In genomic region chr1:63817700-63818099, GRCh38 we compare ENCODE assay signal across 13 cellular contexts. TPM values are rescaled to one million over a fixed set of nuclear protein-coding genes. Genes with fewer than 3 reads are reported as not detected.
DNase-seq lines count a peak whose midpoint lies in the region; ATAC-seq, FAIRE-seq and TF ChIP-seq lines count a peak whose summit lies in the region.
"Had no signal": no experiment of that assay in that cellular context is flagged by ENCODE, and none has a peak within 500 bp of the region (broad histone marks: within the 10 kb centered on the region; RNA-seq: fewer than 3 reads in every experiment).

No MANE protein-coding gene starts in this region.

- intact Hi-C loops in CD4-positive, alpha-beta memory T cell (cut with micrococcal nuclease): no loop called here
- intact Hi-C loops in spleen (cut with DNase I; ENCODE audit: low total_unique reads): no loop called here

- CTCF ChIA-PET in CD4-positive, alpha-beta memory T cell (lab: Charles Lee; ENCODE audit: partially characterized antibody): no interaction called here

- peak; percentile 70 for ATAC-seq in GM23338
- ATAC-seq in GM21576 (IDR thresholded peaks at IDR 0.05; ENCODE audit: unreplicated experiment): no peak
- ATAC-seq: GM12878 had no signal

- peaks cover 61% of the 10 kb centered on the region for H3K4me1 ChIP-seq in GM23338 (ENCODE audit: insufficient read depth)
- H3K4me1 ChIP-seq in SJCRH30: peaks cover 19% of the 10 kb centered on the region
- H3K4me1 ChIP-seq in skeletal muscle satellite cell (ENCODE audit: control insufficient read depth, insufficient read depth, low read length): peaks cover 35% of the 10 kb centered on the region
- no peaks in the 10 kb centered on the region for H3K4me1 ChIP-seq in CD4-positive, alpha-beta memory T cell (ENCODE audit: insufficient read depth, low read length)
- H3K4me1 ChIP-seq in effector memory CD4-positive, alpha-beta T cell (ENCODE audit: control insufficient read depth, insufficient read depth, low read length, poor library complexity, severe bottlenecking): no peaks in the 10 kb centered on the region
- H3K4me1 ChIP-seq in spleen: peaks cover 0 to 32% (median 12%) of the 10 kb centered on the region in 6 donors

- peak overlapping the region; percentile 62 for H3K27ac Mint-ChIP-seq in GM23338
- no peak overlapping the region for H3K27ac Mint-ChIP-seq in CD4-positive, alpha-beta memory T cell

- TF ChIP-seq POLR2A in spleen (IDR thresholded peaks at IDR 0.05): no peak

- TF ChIP-seq CTCF in GM23338 (conservative IDR thresholded peaks at IDR 0.05; ENCODE audit: low read depth in 2 of 2): no peak
- TF ChIP-seq CTCF in spleen (IDR thresholded peaks at IDR 0.05 in 8 of 11, conservative IDR thresholded peaks at IDR 0.05 in 3 of 11): no peak

- H3K9me2 ChIP-seq in GM23338 (ENCODE audit: insufficient read depth): no peaks in the 10 kb centered on the region; the same call in 1 of the 2 replicates

- H3K36me3 Mint-ChIP-seq in GM23338 (ENCODE audit: low read depth): peaks cover 43% of the 10 kb centered on the region
- no peaks in the 10 kb centered on the region for H3K36me3 Mint-ChIP-seq in CD4-positive, alpha-beta memory T cell

- no peaks in the 10 kb centered on the region; the same call in 1 of the 2 replicates for H3K9me3 ChIP-seq in SJCRH30 (replicated peaks)
- H3K9me3 ChIP-seq in skeletal muscle satellite cell (replicated peaks; ENCODE audit: low read length): no peaks in the 10 kb centered on the region
- H3K9me3 ChIP-seq in CD4-positive, alpha-beta memory T cell (ENCODE audit: control insufficient read depth in 1 of 2, low read length in 2 of 2): no peaks in the 10 kb centered on the region
- H3K9me3 ChIP-seq in effector memory CD4-positive, alpha-beta T cell (ENCODE audit: control insufficient read depth, low read length): no peaks in the 10 kb centered on the region
- H3K9me3 ChIP-seq in spleen: peaks cover 0 to 7% (median 0%) of the 10 kb centered on the region in 8 donors

- H3K9ac ChIP-seq in skeletal muscle satellite cell (ENCODE audit: low read depth, low read length): no peak overlapping the region

- H3K4me3 ChIP-seq in GM23338 (no peak overlapping the region), SJCRH30 (peak overlapping the region; percentile 40; the same call in 1 of the 2 replicates), skeletal muscle satellite cell (ENCODE audit: low read length) (no peak overlapping the region), spleen (no peak overlapping the region)
- H3K4me3 ChIP-seq in CD4-positive, alpha-beta memory T cell (ENCODE audit: low read length in 2 of 2): no peak overlapping the region
- H3K4me3 ChIP-seq in effector memory CD4-positive, alpha-beta T cell (ENCODE audit: insufficient read depth, low read depth, low read length, poor library complexity, severe bottlenecking): no peak overlapping the region
- H3K4me3 ChIP-seq: GM12878 had no signal

- FAIRE-seq in islet of Langerhans (lab: Jason Lieb, UNC): peak; percentile 33
- FAIRE-seq: GM12878, HTR-8/SVneo had no signal

- H3F3A ChIP-seq in GM23338 (replicated peaks; ENCODE audit: low read depth): peaks cover 5% of the 10 kb centered on the region; the same call in 1 of the 2 replicates

- H3K27me3 ChIP-seq in GM23338 (ENCODE audit: insufficient read depth) (no peaks in the 10 kb centered on the region), SJCRH30 (no peaks in the 10 kb centered on the region), skeletal muscle satellite cell (ENCODE audit: control insufficient read depth, insufficient read depth, low read length) (no peaks in the 10 kb centered on the region), spleen (replicated peaks in 1 of 7) (no peaks in the 10 kb centered on the region)
- H3K27me3 ChIP-seq in CD4-positive, alpha-beta memory T cell (ENCODE audit: insufficient read depth, low read length): no peaks in the 10 kb centered on the region
- H3K27me3 ChIP-seq in effector memory CD4-positive, alpha-beta T cell (replicated peaks; ENCODE audit: control insufficient read depth, insufficient read depth, low read length, poor library complexity, severe bottlenecking): no peaks in the 10 kb centered on the region

- H4K20me1 ChIP-seq in GM23338 (replicated peaks; ENCODE audit: insufficient read depth): peaks cover 71% of the 10 kb centered on the region

- no peaks in the 10 kb centered on the region; the same call in none of the 2 replicates for H3K36me3 ChIP-seq in GM23338 (ENCODE audit: insufficient read depth)
- no peaks in the 10 kb centered on the region for H3K36me3 ChIP-seq in SJCRH30
- H3K36me3 ChIP-seq in skeletal muscle satellite cell (ENCODE audit: insufficient read depth, low read length): no peaks in the 10 kb centered on the region
- no peaks in the 10 kb centered on the region for H3K36me3 ChIP-seq in CD4-positive, alpha-beta memory T cell (ENCODE audit: insufficient read depth, low read length)
- H3K36me3 ChIP-seq in effector memory CD4-positive, alpha-beta T cell (ENCODE audit: control insufficient read depth, insufficient read depth, low read length): no peaks in the 10 kb centered on the region
- H3K36me3 ChIP-seq in spleen: no peaks in the 10 kb centered on the region

- H3K79me2 ChIP-seq in GM23338 (replicated peaks; ENCODE audit: insufficient read depth): peaks cover 100% of the 10 kb centered on the region

- H3K4me3 Mint-ChIP-seq in GM23338: peak overlapping the region; percentile 8; the same call in 1 of the 3 replicates
- no peak overlapping the region for H3K4me3 Mint-ChIP-seq in CD4-positive, alpha-beta memory T cell

- H3K9me3 Mint-ChIP-seq in GM23338: peaks cover 34% of the 10 kb centered on the region
- peaks cover 0 to 6% (median 2%) of the 10 kb centered on the region in 8 donors for H3K9me3 Mint-ChIP-seq in CD4-positive, alpha-beta memory T cell

- H3K27me3 Mint-ChIP-seq in GM23338 (ENCODE audit: insufficient read depth, low read depth, poor library complexity): peaks cover 2% of the 10 kb centered on the region
- H3K27me3 Mint-ChIP-seq in CD4-positive, alpha-beta memory T cell: peaks cover 10 to 11% of the 10 kb centered on the region in 2 donors

- POLR2A ChIA-PET in CD4-positive, alpha-beta memory T cell (lab: Charles Lee; ENCODE audit: partially characterized antibody): no interaction called here

- WGBS in spleen, 5 donors: 80 to 87% (median 81%) methylated on average over 6 of the region's 6 CpGs

- H3K4me1 Mint-ChIP-seq in GM23338: peaks cover 57% of the 10 kb centered on the region
- no peaks in the 10 kb centered on the region for H3K4me1 Mint-ChIP-seq in CD4-positive, alpha-beta memory T cell

- H2AFZ ChIP-seq in GM23338: no peak overlapping the region

- DNase-seq in GM23338 (ENCODE audit: low spot score) (no peak), SJCRH30 (no peak), spleen (no peak)
- no peak for DNase-seq in CD4-positive, alpha-beta memory T cell
- no peak for DNase-seq in effector memory CD4-positive, alpha-beta T cell
- DNase-seq: KBM-7, NCI-H774, SIG-M5 had no signal

- H3K4me2 ChIP-seq in GM23338: peak overlapping the region; percentile 1; the same call in 1 of the 2 replicates
- peak overlapping the region; percentile 29 for H3K4me2 ChIP-seq in skeletal muscle satellite cell (ENCODE audit: low read length)

- H3K27ac ChIP-seq in GM23338 (ENCODE audit: low read depth) (peak overlapping the region; percentile 65; the same call in 1 of the 2 replicates), SJCRH30 (peak overlapping the region; percentile 44; the same call in 1 of the 2 replicates), spleen (no peak overlapping the region)
- H3K27ac ChIP-seq in CD4-positive, alpha-beta memory T cell (ENCODE audit: low read depth, low read length): no peak overlapping the region
- no peak overlapping the region for H3K27ac ChIP-seq in effector memory CD4-positive, alpha-beta T cell (ENCODE audit: insufficient read depth, low read length, poor library complexity, severe bottlenecking)

TF ChIP-seq in GM23338, 12 proteins besides CTCF, POLR2A, EP300 and RAD21 (continues in another document):
- no peak for TF ChIP-seq JUNB (IDR thresholded peaks at IDR 0.05; ENCODE audit: unreplicated experiment)
- no peak for TF ChIP-seq EZH2 (IDR thresholded peaks at IDR 0.05; ENCODE audit: low read depth, unreplicated experiment)
- TF ChIP-seq STAT1 (IDR thresholded peaks at IDR 0.05; ENCODE audit: unreplicated experiment): no peak
- no peak for TF ChIP-seq ZNF114 (CRISPR knock-in tag; IDR thresholded peaks at IDR 0.05)

RNA-seq across cellular contexts. Expression of gene ROR1, which starts 43.9 kb away (rescaled TPM):
- 94.3 and 96.0 TPM in 2 replicates for total RNA-seq in GM23338 (2014; rRNA removed; shearing (Covaris generic))
- 53.8 and 59.7 TPM in 2 replicates for polyA plus RNA-seq in GM23338 (2016; fragmentation: Nextera tagmentation; extraction: Ambion mirVana)
- total RNA-seq in SJCRH30 (2014; rRNA removed; shearing (Covaris generic)): 4.8 and 5.5 TPM in 2 replicates
- 14.7 and 15.7 TPM in 2 replicates for total RNA-seq in skeletal muscle satellite cell (2012; rRNA removed)
- total RNA-seq in CD4-positive, alpha-beta memory T cell: not detected
- not detected for polyA plus RNA-seq in CD4-positive, alpha-beta memory T cell
- total RNA-seq in spleen: 10 to 100 TPM in 2 of 7 donors, 1 to 10 TPM in 5; 4.6 to 12.3 (median 8.2) TPM
- under 1 TPM; 0.43 to 0.61 (median 0.47) TPM for polyA plus RNA-seq in spleen

Comparison
In these comparisons a context has a peak if more than half of its experiments do, and no peak if none do; other contexts are left out.
1. H3K27ac ChIP-seq: peak in GM23338 (single experiment) and SJCRH30 (single experiment); none in CD4-positive, alpha-beta memory T cell (single experiment), effector memory CD4-positive, alpha-beta T cell (single experiment) and spleen (0 of 8).